ENCODE assay signal across 12 cellular contexts in the genomic region with DNA sequence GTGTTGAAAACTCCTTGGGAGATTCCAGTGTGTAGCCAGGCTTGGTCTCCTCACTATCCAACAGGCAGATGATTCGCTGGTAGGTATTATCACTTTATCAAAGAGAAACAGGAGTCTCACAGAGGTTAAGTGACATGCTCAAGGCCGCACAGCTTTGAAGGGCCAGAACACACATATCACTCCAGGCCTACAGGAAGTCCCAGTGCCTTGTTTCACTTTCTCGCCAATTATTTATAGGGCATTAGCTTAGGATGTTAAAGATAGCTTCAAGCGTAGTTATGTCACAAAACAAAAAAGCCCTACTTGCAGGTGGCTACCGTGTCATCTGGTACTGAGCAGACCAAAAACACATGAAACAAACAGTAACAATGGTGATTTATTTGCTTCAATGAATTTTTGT. TPM values are rescaled to one million over a fixed set of nuclear protein-coding genes. Genes with fewer than 3 reads are reported as not detected.
A peak's percentile ranks its signal among the peaks of the same experiment; 100 is the strongest.
DNase-seq lines count a peak whose midpoint lies in the region; ATAC-seq and TF ChIP-seq lines count a peak whose summit lies in the region.
"Had no signal": no experiment of that assay in that cellular context is flagged by ENCODE, and none has a peak within 500 bp of the region (broad histone marks: within the 10 kb centered on the region; RNA-seq: fewer than 3 reads in every experiment).

No MANE protein-coding gene starts in this region.

- POLR2A ChIA-PET in activated CD8-positive, alpha-beta T cell treated with anti-CD3 and anti-CD28 coated beads for 36 hours (lab: Charles Lee), result interaction anchor here (3.3 kb wide), 1 partner anchor 13 kb away, joined by 17 read pairs; a partner anchor contains a TSS
- POLR2A ChIA-PET in activated CD8-positive, alpha-beta T cell treated with anti-CD3 and anti-CD28 coated beads, Interleukin-2, amount 10 ng/mL, durations not matched to agents 7 days and 5 days (lab: Charles Lee), result interaction anchor here (1.1 kb wide), 1 partner anchor 12 kb away, joined by 3 read pairs; no protein-coding TSS in a partner anchor

- H3K4me1 Mint-ChIP-seq in activated CD8-positive, alpha-beta T cell treated with anti-CD3 and anti-CD28 coated beads for 36 hours (ENCODE audit: low read depth), result peaks cover 86% of the 10 kb centered on the region
- peaks cover 71% of the 10 kb centered on the region for H3K4me1 Mint-ChIP-seq in activated CD8-positive, alpha-beta T cell treated with anti-CD3 and anti-CD28 coated beads, Interleukin-2, amount 10 ng/mL, durations not matched to agents 7 days and 5 days (ENCODE audit: low read depth)
- peaks cover 51 to 73% of the 10 kb centered on the region in 2 donors for H3K4me1 Mint-ChIP-seq in stimulated activated naive B cell treated with anti-CD40 and anti-IgM and Interleukin-4, amounts not matched to agents 10 μg/mL and 1 μg/mL and 100 μg/mL, for 72 hours

- CTCF ChIA-PET in activated CD8-positive, alpha-beta T cell treated with anti-CD3 and anti-CD28 coated beads for 36 hours (lab: Charles Lee), result interaction anchor here (1.2 to 3.1 kb wide), 2 partner anchors 11 to 13 kb away, joined by 4 to 10 read pairs; a partner anchor contains a TSS
- CTCF ChIA-PET in activated CD8-positive, alpha-beta T cell treated with anti-CD3 and anti-CD28 coated beads, Interleukin-2, amount 10 ng/mL, durations not matched to agents 7 days and 5 days (lab: Charles Lee), result interaction anchor here (1.3 kb wide), 1 partner anchor 75 kb away, joined by 3 read pairs; no protein-coding TSS in a partner anchor

- H3K4me3 ChIP-seq in OCI-LY3 (ENCODE audit: low read length), result no peak overlapping the region
- H3K4me3 ChIP-seq: tibial nerve had no signal

- no peaks in the 10 kb centered on the region for H4K20me1 ChIP-seq in OCI-LY3 (ENCODE audit: insufficient read depth, low read length)

- H3K9ac ChIP-seq in OCI-LY3 (ENCODE audit: low read length), result no peak overlapping the region

- H2AFZ ChIP-seq in OCI-LY3 (ENCODE audit: low read depth, low read length), result no peak overlapping the region

- peaks cover 94% of the 10 kb centered on the region for H3K79me2 ChIP-seq in OCI-LY3 (ENCODE audit: low read length)

- peaks cover 48% of the 10 kb centered on the region for H3K4me1 ChIP-seq in OCI-LY3 (ENCODE audit: low read length)

- no peaks in the 10 kb centered on the region for H3K27me3 ChIP-seq in OCI-LY3 (ENCODE audit: low read depth, low read length)
- H3K27me3 ChIP-seq: tibial nerve had no signal

- H3K4me3 Mint-ChIP-seq in activated CD8-positive, alpha-beta T cell treated with anti-CD3 and anti-CD28 coated beads for 36 hours, result peak overlapping the region; percentile 13
- H3K4me3 Mint-ChIP-seq in activated CD8-positive, alpha-beta T cell treated with anti-CD3 and anti-CD28 coated beads, Interleukin-2, amount 10 ng/mL, durations not matched to agents 7 days and 5 days, result no peak overlapping the region
- peak overlapping the region; percentile 65 to 70 for H3K4me3 Mint-ChIP-seq in stimulated activated naive B cell treated with anti-CD40 and anti-IgM and Interleukin-4, amounts not matched to agents 10 μg/mL and 1 μg/mL and 100 μg/mL, for 72 hours
- H3K4me3 Mint-ChIP-seq: activated CD4-positive, alpha-beta T cell treated with anti-CD3 and anti-CD28 coated beads, Interleukin-2, amount 10 ng/mL, durations not matched to agents 7 days and 5 days had no signal

- no peaks in the 10 kb centered on the region for H3K9me3 ChIP-seq in OCI-LY3 (ENCODE audit: insufficient read depth, low read length)
- H3K9me3 ChIP-seq: tibial nerve had no signal

- H3K36me3 Mint-ChIP-seq in activated CD8-positive, alpha-beta T cell treated with anti-CD3 and anti-CD28 coated beads for 36 hours (ENCODE audit: low read depth), result peaks cover 3% of the 10 kb centered on the region
- peaks cover 18% of the 10 kb centered on the region for H3K36me3 Mint-ChIP-seq in activated CD8-positive, alpha-beta T cell treated with anti-CD3 and anti-CD28 coated beads, Interleukin-2, amount 10 ng/mL, durations not matched to agents 7 days and 5 days (ENCODE audit: low read depth)
- peaks cover 0 to 3% of the 10 kb centered on the region in 2 donors for H3K36me3 Mint-ChIP-seq in stimulated activated naive B cell treated with anti-CD40 and anti-IgM and Interleukin-4, amounts not matched to agents 10 μg/mL and 1 μg/mL and 100 μg/mL, for 72 hours

- intact Hi-C loops in activated CD8-positive, alpha-beta T cell treated with anti-CD3 and anti-CD28 coated beads for 36 hours (cut with micrococcal nuclease), result no loop called here

- H3K9me3 Mint-ChIP-seq in activated CD8-positive, alpha-beta T cell treated with anti-CD3 and anti-CD28 coated beads for 36 hours, result no peaks in the 10 kb centered on the region
- no peaks in the 10 kb centered on the region for H3K9me3 Mint-ChIP-seq in activated CD8-positive, alpha-beta T cell treated with anti-CD3 and anti-CD28 coated beads, Interleukin-2, amount 10 ng/mL, durations not matched to agents 7 days and 5 days (ENCODE audit: insufficient read depth)
- H3K9me3 Mint-ChIP-seq in stimulated activated naive B cell treated with anti-CD40 and anti-IgM and Interleukin-4, amounts not matched to agents 10 μg/mL and 1 μg/mL and 100 μg/mL, for 72 hours, result no peaks in the 10 kb centered on the region
- H3K9me3 Mint-ChIP-seq: activated CD4-positive, alpha-beta T cell treated with anti-CD3 and anti-CD28 coated beads, Interleukin-2, amount 10 ng/mL, durations not matched to agents 7 days and 5 days had no signal

- no peak for TF ChIP-seq CTCF in activated CD8-positive, alpha-beta T cell treated with anti-CD3 and anti-CD28 coated beads for 36 hours (IDR thresholded peaks at IDR 0.05)
- no peak for TF ChIP-seq CTCF in OCI-LY3 (IDR thresholded peaks at IDR 0.05; ENCODE audit: low read depth, low read length)

- ATAC-seq in activated CD8-positive, alpha-beta T cell treated with anti-CD3 and anti-CD28 coated beads for 36 hours, result peak; percentile 18
- ATAC-seq in activated CD8-positive, alpha-beta T cell treated with anti-CD3 and anti-CD28 coated beads, Interleukin-2, amount 10 ng/mL, durations not matched to agents 7 days and 5 days, result no peak
- peak; percentile 56 for ATAC-seq in HG02870 (IDR thresholded peaks at IDR 0.05; ENCODE audit: unreplicated experiment)
- peak; percentile 80 to 82 for ATAC-seq in stimulated activated naive B cell treated with anti-CD40 and anti-IgM and Interleukin-4, amounts not matched to agents 10 μg/mL and 1 μg/mL and 100 μg/mL, for 72 hours (replicated peaks)

- H3K27ac ChIP-seq in OCI-LY3 (ENCODE audit: low read length), result no peak overlapping the region
- H3K27ac ChIP-seq: 22Rv1, tibial nerve had no signal

- no peak for DNase-seq in activated CD8-positive, alpha-beta T cell treated with anti-CD3 and anti-CD28 coated beads for 36 hours
- DNase-seq in activated CD8-positive, alpha-beta T cell treated with anti-CD3 and anti-CD28 coated beads, Interleukin-2, amount 10 ng/mL, durations not matched to agents 7 days and 5 days, result no peak
- peak; percentile 37 for DNase-seq in stimulated activated naive B cell treated with anti-CD40 and anti-IgM and Interleukin-4, amounts not matched to agents 10 μg/mL and 1 μg/mL and 100 μg/mL, for 72 hours
- no peak for DNase-seq in SW480 (ENCODE audit: low spot score)
- no peak for DNase-seq in islet precursor cell
- DNase-seq in T1000 (lab: John Stamatoyannopoulos, UW), result no peak
- DNase-seq: activated CD4-positive, alpha-beta T cell treated with anti-CD3 and anti-CD28 coated beads, Interleukin-2, amount 10 ng/mL, durations not matched to agents 7 days and 5 days; NCI-H446 treated with DMSO at 0.1 percent for 48 hours had no signal

- H3K4me2 ChIP-seq in OCI-LY3 (ENCODE audit: low read length), result peak overlapping the region; percentile 32

- H3K36me3 ChIP-seq in OCI-LY3 (replicated peaks; ENCODE audit: low read depth, low read length), result no peaks in the 10 kb centered on the region
- H3K36me3 ChIP-seq: tibial nerve had no signal

- H3K27me3 Mint-ChIP-seq in activated CD8-positive, alpha-beta T cell treated with anti-CD3 and anti-CD28 coated beads for 36 hours, result no peaks in the 10 kb centered on the region
- no peaks in the 10 kb centered on the region for H3K27me3 Mint-ChIP-seq in activated CD8-positive, alpha-beta T cell treated with anti-CD3 and anti-CD28 coated beads, Interleukin-2, amount 10 ng/mL, durations not matched to agents 7 days and 5 days (ENCODE audit: low read depth)
- H3K27me3 Mint-ChIP-seq in stimulated activated naive B cell treated with anti-CD40 and anti-IgM and Interleukin-4, amounts not matched to agents 10 μg/mL and 1 μg/mL and 100 μg/mL, for 72 hours, result no peaks in the 10 kb centered on the region
- H3K27me3 Mint-ChIP-seq: activated CD4-positive, alpha-beta T cell treated with anti-CD3 and anti-CD28 coated beads, Interleukin-2, amount 10 ng/mL, durations not matched to agents 7 days and 5 days had no signal

- H3K27ac Mint-ChIP-seq in activated CD8-positive, alpha-beta T cell treated with anti-CD3 and anti-CD28 coated beads for 36 hours, result peak overlapping the region; percentile 44
- H3K27ac Mint-ChIP-seq in activated CD8-positive, alpha-beta T cell treated with anti-CD3 and anti-CD28 coated beads, Interleukin-2, amount 10 ng/mL, durations not matched to agents 7 days and 5 days, result no peak overlapping the region
- peak overlapping the region; percentile 93 for H3K27ac Mint-ChIP-seq in stimulated activated naive B cell treated with anti-CD40 and anti-IgM and Interleukin-4, amounts not matched to agents 10 μg/mL and 1 μg/mL and 100 μg/mL, for 72 hours
- H3K27ac Mint-ChIP-seq: activated CD4-positive, alpha-beta T cell treated with anti-CD3 and anti-CD28 coated beads, Interleukin-2, amount 10 ng/mL, durations not matched to agents 7 days and 5 days had no signal

RNA-seq across cellular contexts. Expression of a gene that starts 13.2 kb away (rescaled TPM):
- total RNA-seq in activated CD8-positive, alpha-beta T cell treated with anti-CD3 and anti-CD28 coated beads for 36 hours, result 10 to 100 TPM; 28.1 to 30.7 TPM
- 10 to 100 TPM; 37.2 to 38.5 TPM for total RNA-seq in activated CD8-positive, alpha-beta T cell treated with anti-CD3 and anti-CD28 coated beads, Interleukin-2, amount 10 ng/mL, durations not matched to agents 7 days and 5 days
